ENCODE assay signal across 1 cellular context in the genomic region with DNA sequence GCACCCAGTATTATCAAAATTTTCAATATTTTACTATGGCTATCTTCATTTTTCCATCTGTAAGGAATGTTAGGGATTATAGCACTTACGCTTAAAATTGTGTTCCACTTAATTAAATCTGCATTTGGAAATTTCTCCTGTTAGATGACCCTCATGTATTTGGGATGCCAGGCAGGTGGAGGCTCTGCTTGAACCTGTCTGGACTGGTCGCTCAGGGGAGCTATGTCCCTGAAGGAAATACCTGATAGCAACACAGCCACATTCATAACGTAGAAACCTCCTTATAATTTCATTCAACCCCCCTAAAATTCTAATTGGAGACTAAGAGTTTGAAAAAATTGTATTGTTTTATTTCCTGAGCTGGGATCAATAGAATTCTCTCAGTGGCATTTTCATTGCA.
TF ChIP-seq lines count a peak whose summit lies in the region.

No MANE protein-coding gene starts in this region.

TF ChIP-seq in WTC11, 78 proteins besides CTCF, POLR2A, EP300 and RAD21 (continued from another document):
- TF ChIP-seq, protein P1, sequence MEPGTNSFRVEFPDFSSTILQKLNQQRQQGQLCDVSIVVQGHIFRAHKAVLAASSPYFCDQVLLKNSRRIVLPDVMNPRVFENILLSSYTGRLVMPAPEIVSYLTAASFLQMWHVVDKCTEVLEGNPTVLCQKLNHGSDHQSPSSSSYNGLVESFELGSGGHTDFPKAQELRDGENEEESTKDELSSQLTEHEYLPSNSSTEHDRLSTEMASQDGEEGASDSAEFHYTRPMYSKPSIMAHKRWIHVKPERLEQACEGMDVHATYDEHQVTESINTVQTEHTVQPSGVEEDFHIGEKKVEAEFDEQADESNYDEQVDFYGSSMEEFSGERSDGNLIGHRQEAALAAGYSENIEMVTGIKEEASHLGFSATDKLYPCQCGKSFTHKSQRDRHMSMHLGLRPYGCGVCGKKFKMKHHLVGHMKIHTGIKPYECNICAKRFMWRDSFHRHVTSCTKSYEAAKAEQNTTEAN (CRISPR knock-in tag; IDR thresholded peaks at IDR 0.05): no peak
- TF ChIP-seq, protein P2, sequence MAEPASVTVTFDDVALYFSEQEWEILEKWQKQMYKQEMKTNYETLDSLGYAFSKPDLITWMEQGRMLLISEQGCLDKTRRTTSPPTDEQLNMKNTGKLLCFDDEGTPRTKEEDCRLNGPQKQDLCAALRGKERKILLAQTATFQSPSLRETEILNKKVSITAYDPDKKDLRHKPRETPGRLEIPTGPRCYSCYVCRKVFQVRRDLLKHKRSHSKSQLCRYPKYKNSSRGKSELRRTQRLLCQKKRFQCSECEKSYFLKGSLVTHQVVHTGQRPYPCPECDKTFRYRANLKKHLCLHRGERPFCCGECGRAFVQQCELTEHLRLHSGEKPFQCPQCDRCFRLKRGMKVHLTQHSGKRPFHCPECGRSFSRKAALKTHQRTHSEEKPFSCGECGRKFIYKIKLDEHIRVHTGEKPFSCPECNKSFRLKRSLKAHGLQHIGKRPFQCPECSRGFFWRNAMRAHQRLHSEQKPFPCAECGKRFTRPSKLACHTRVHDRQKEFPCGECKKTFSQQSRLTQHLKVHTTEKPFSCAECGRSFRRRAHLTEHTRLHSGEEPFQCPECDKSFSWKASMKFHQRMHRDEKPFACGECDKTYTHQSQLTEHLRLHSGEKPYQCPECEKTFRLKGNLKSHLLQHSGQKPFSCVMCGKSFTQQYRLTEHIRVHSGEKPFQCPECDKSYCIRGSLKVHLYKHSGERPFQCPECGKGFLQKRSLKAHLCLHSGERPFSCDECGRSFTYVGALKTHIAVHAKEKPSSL (CRISPR knock-in tag; conservative IDR thresholded peaks at IDR 0.05): no peak
- TF ChIP-seq ZNF138 (CRISPR knock-in tag; conservative IDR thresholded peaks at IDR 0.05): no peak
- TF ChIP-seq, protein P3, sequence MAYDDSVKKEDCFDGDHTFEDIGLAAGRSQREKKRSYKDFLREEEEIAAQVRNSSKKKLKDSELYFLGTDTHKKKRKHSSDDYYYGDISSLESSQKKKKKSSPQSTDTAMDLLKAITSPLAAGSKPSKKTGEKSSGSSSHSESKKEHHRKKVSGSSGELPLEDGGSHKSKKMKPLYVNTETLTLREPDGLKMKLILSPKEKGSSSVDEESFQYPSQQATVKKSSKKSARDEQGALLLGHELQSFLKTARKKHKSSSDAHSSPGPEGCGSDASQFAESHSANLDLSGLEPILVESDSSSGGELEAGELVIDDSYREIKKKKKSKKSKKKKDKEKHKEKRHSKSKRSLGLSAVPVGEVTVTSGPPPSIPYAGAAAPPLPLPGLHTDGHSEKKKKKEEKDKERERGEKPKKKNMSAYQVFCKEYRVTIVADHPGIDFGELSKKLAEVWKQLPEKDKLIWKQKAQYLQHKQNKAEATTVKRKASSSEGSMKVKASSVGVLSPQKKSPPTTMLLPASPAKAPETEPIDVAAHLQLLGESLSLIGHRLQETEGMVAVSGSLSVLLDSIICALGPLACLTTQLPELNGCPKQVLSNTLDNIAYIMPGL (CRISPR knock-in tag; IDR thresholded peaks at IDR 0.05): no peak
- no peak for TF ChIP-seq ZNF232 (CRISPR knock-in tag; IDR thresholded peaks at IDR 0.05)
- TF ChIP-seq, protein P4, sequence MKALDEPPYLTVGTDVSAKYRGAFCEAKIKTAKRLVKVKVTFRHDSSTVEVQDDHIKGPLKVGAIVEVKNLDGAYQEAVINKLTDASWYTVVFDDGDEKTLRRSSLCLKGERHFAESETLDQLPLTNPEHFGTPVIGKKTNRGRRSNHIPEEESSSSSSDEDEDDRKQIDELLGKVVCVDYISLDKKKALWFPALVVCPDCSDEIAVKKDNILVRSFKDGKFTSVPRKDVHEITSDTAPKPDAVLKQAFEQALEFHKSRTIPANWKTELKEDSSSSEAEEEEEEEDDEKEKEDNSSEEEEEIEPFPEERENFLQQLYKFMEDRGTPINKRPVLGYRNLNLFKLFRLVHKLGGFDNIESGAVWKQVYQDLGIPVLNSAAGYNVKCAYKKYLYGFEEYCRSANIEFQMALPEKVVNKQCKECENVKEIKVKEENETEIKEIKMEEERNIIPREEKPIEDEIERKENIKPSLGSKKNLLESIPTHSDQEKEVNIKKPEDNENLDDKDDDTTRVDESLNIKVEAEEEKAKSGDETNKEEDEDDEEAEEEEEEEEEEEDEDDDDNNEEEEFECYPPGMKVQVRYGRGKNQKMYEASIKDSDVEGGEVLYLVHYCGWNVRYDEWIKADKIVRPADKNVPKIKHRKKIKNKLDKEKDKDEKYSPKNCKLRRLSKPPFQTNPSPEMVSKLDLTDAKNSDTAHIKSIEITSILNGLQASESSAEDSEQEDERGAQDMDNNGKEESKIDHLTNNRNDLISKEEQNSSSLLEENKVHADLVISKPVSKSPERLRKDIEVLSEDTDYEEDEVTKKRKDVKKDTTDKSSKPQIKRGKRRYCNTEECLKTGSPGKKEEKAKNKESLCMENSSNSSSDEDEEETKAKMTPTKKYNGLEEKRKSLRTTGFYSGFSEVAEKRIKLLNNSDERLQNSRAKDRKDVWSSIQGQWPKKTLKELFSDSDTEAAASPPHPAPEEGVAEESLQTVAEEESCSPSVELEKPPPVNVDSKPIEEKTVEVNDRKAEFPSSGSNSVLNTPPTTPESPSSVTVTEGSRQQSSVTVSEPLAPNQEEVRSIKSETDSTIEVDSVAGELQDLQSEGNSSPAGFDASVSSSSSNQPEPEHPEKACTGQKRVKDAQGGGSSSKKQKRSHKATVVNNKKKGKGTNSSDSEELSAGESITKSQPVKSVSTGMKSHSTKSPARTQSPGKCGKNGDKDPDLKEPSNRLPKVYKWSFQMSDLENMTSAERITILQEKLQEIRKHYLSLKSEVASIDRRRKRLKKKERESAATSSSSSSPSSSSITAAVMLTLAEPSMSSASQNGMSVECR (CRISPR knock-in tag; IDR thresholded peaks at IDR 0.05; ENCODE audit: borderline replicate concordance): no peak
- TF ChIP-seq, protein P5, sequence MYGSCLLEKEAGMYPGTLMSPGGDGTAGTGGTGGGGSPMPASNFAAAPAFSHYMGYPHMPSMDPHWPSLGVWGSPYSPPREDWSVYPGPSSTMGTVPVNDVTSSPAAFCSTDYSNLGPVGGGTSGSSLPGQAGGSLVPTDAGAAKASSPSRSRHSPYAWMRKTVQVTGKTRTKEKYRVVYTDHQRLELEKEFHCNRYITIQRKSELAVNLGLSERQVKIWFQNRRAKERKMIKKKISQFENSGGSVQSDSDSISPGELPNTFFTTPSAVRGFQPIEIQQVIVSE (CRISPR knock-in tag; IDR thresholded peaks at IDR 0.05; ENCODE audit: borderline replicate concordance): no peak
- TF ChIP-seq FOXJ3 (CRISPR knock-in tag; IDR thresholded peaks at IDR 0.05; ENCODE audit: borderline replicate concordance): no peak
TF ChIP-seq in WTC11: peak in this region for 0.
